Comparison of ENCODE assay signal across 8 cellular contexts in genomic region chr19:37906868-37907734, GRCh38. TPM values are rescaled to one million over a fixed set of nuclear protein-coding genes. Genes with fewer than 3 reads are reported as not detected.
DNase-seq lines count a peak whose midpoint lies in the region; ATAC-seq and TF ChIP-seq lines count a peak whose summit lies in the region.

SIPA1L3 (plus strand) TSS chr19:37907208; CDS start chr19:38081566, 174,358 bp downstream.

- ATAC-seq in GM21717 (IDR thresholded peaks at IDR 0.05; ENCODE audit: unreplicated experiment) (peak; percentile 78), esophagus mucosa (peak; percentile 96)
- ATAC-seq in activated T-cell treated with anti-CD3 and anti-CD28 coated beads, Interleukin-2, amount 50 U/mL, for 4 hours = peak; percentile 99

- in situ Hi-C loops in KBM-7 (cut with MboI; ENCODE audit: low pct_unique_long_range_greater_than_20kb, low sequenced_read_pairs) = no loop called here

- DNase-seq in DMS153 treated with DMSO at 0.1 percent for 48 hours (lab: John Stamatoyannopoulos, UW; ENCODE audit: unreplicated experiment) (peak; percentile 94), KBM-7 (peak; percentile 97)
- DNase-seq in activated T-cell treated with anti-CD3 and anti-CD28 coated beads, Interleukin-2, amount 50 U/mL, for 4 hours = peak; percentile 88
- peak; percentile 86 to 90 for DNase-seq in stimulated activated CD8-positive, alpha-beta memory T cell treated with anti-CD3 and anti-CD28 coated beads, Interleukin-7, amount 100 ng/mL, for 48 hours (ENCODE audit: extremely low read depth in 1 of 2, low read depth in 1 of 2)

- no peaks in the 10 kb centered on the region for H3K9me3 Mint-ChIP-seq in activated T-cell treated with anti-CD3 and anti-CD28 coated beads, Interleukin-2, amount 50 U/mL, for 4 hours

- H3K4me1 Mint-ChIP-seq in activated T-cell treated with anti-CD3 and anti-CD28 coated beads, Interleukin-2, amount 50 U/mL, for 4 hours (ENCODE audit: low read depth) = peaks cover 22% of the 10 kb centered on the region

- peak within 1 kb of the TSS; percentile 74 to 94 for H3K4me3 ChIP-seq in muscle layer of duodenum (ENCODE audit: low read depth in 1 of 2, low read length in 2 of 2)

- H3K9me3 ChIP-seq in muscle layer of duodenum (ENCODE audit: control insufficient read depth in 1 of 2, low read length in 2 of 2) = no peaks in the 10 kb centered on the region

- H3K4me3 Mint-ChIP-seq in activated T-cell treated with anti-CD3 and anti-CD28 coated beads, Interleukin-2, amount 50 U/mL, for 4 hours = peak within 1 kb of the TSS; percentile 89

- peaks cover 7 to 12% of the 10 kb centered on the region in 2 donors for H3K4me1 ChIP-seq in muscle layer of duodenum (ENCODE audit: control insufficient read depth in 1 of 2, insufficient read depth in 2 of 2, low read length in 2 of 2)

- no peaks in the 10 kb centered on the region for H3K27me3 Mint-ChIP-seq in activated T-cell treated with anti-CD3 and anti-CD28 coated beads, Interleukin-2, amount 50 U/mL, for 4 hours (ENCODE audit: low read depth)

- no peaks in the 10 kb centered on the region for H3K27me3 ChIP-seq in muscle layer of duodenum (ENCODE audit: low read depth, low read length)

- H3K27ac ChIP-seq in muscle layer of duodenum (ENCODE audit: low read length) = no peak within 1 kb of the TSS

- H3K36me3 ChIP-seq in muscle layer of duodenum (ENCODE audit: control insufficient read depth in 1 of 2, insufficient read depth in 2 of 2, low read length in 2 of 2) = no peaks in the 10 kb centered on the region

- H3K36me3 Mint-ChIP-seq in activated T-cell treated with anti-CD3 and anti-CD28 coated beads, Interleukin-2, amount 50 U/mL, for 4 hours (ENCODE audit: insufficient read depth) = no peaks in the 10 kb centered on the region

TF ChIP-seq in PFSK-1, 5 proteins besides CTCF, POLR2A, EP300 and RAD21:
- TF ChIP-seq SIN3A (IDR thresholded peaks at IDR 0.05; ENCODE audit: borderline replicate concordance, insufficient read depth, low read length) = peak; percentile 39; the same call in 1 of the 2 replicates
- 0 out of 2 replicates have a peak, but pooled peaks have one; percentile 44 for TF ChIP-seq TAF1 (IDR thresholded peaks at IDR 0.05; ENCODE audit: borderline replicate concordance, insufficient read depth, low read length)
- no peak for TF ChIP-seq REST (IDR thresholded peaks at IDR 0.05; ENCODE audit: insufficient read depth in 1 of 2, low read depth in 2 of 2, low read length in 2 of 2)
- peak; percentile 74 for TF ChIP-seq POLR2AphosphoS5 (IDR thresholded peaks at IDR 0.05; ENCODE audit: low read depth, low read length)
- peak; percentile 82 for TF ChIP-seq FOXP2 (optimal IDR thresholded peaks at IDR 0.05; ENCODE audit: borderline replicate concordance, extremely low read depth, extremely low read length, insufficient read depth)

RNA-seq across cellular contexts. Expression of gene SIPA1L3, which starts in this region (rescaled TPM):
- polyA plus RNA-seq in PFSK-1 (2012; ENCODE audit: insufficient read length, low read depth) = 10.5 TPM
- total RNA-seq in activated T-cell treated with anti-CD3 and anti-CD28 coated beads, Interleukin-2, amount 50 U/mL, for 4 hours = 10 to 100 TPM; 13.8 to 15.9 (median 15.7) TPM
- total RNA-seq in esophagus mucosa = 15.0 TPM
